ENCODE assay signal across 19 cellular contexts in genomic region chr12:13116971-13117370, GRCh38. TPM values are rescaled to one million over a fixed set of nuclear protein-coding genes. Genes with fewer than 3 reads are reported as not detected.
DNase-seq lines count a peak whose midpoint lies in the region; ATAC-seq, FAIRE-seq and TF ChIP-seq lines count a peak whose summit lies in the region.
"Had no signal": no experiment of that assay in that cellular context is flagged by ENCODE, and none has a peak within 500 bp of the region (broad histone marks: within the 10 kb centered on the region; RNA-seq: fewer than 3 reads in every experiment).

No MANE protein-coding gene starts in this region.

- H4K8ac ChIP-seq in H1 (ENCODE audit: extremely low read depth, insufficient read depth, low read length) (no peak overlapping the region), trophoblast cell (ENCODE audit: low read depth, low read length) (no peak overlapping the region)

- H3K36me3 ChIP-seq in H1 (ENCODE audit: control insufficient read depth in 2 of 4, insufficient read depth in 4 of 4, low read length in 3 of 4) (no peaks in the 10 kb centered on the region), trophoblast cell (ENCODE audit: control insufficient read depth in 1 of 2, insufficient read depth in 2 of 2, low read length in 2 of 2) (no peaks in the 10 kb centered on the region)

- no peak overlapping the region for H2BK20ac ChIP-seq in H1 (ENCODE audit: low read length)

- H3K9me3 ChIP-seq in H1 (ENCODE audit: insufficient read depth in 2 of 2, low read depth in 1 of 2, low read length in 1 of 2) (peaks cover 0 to 1% of the 10 kb centered on the region in 2 experiments; a peak in 2 of 4 replicates), trophoblast cell (ENCODE audit: insufficient read depth, low read depth, low read length) (peaks cover under 1% of the 10 kb centered on the region)

- H3K4me2 ChIP-seq in H1 (ENCODE audit: insufficient read depth in 1 of 2, low read depth in 2 of 2, low read length in 2 of 2) (peak overlapping the region in 1 of 2 experiments; percentile 11; a peak in 1 of 4 replicates), trophoblast cell (ENCODE audit: low read length) (no peak overlapping the region)

- H3K56ac ChIP-seq in H1 (replicated peaks; ENCODE audit: insufficient read length, low read depth, low read length): no peak overlapping the region

- intact Hi-C loops in left ventricle myocardium superior (cut with micrococcal nuclease): no loop called here
- intact Hi-C loops in head of caudate nucleus (cut with DNase I): no loop called here

- TF ChIP-seq RAD21 in H1 (IDR thresholded peaks at IDR 0.05 in 1 of 2, conservative IDR thresholded peaks at IDR 0.05 in 1 of 2; ENCODE audit: low read depth in 2 of 2, low read length in 2 of 2): no peak

- H3K4me3 ChIP-seq in H1 (ENCODE audit: extremely low read depth in 1 of 4, insufficient read depth in 2 of 4, low read depth in 3 of 4, low read length in 4 of 4) (no peak overlapping the region), trophoblast cell (ENCODE audit: low read depth, low read length) (no peak overlapping the region)

- H4K5ac ChIP-seq in H1 (ENCODE audit: insufficient read length, low read depth, low read length): no peak overlapping the region

- H3K14ac ChIP-seq in H1 (ENCODE audit: insufficient read length): no peak overlapping the region
- no peak overlapping the region for H3K14ac ChIP-seq in trophoblast cell (ENCODE audit: low read length)

- H2AFZ ChIP-seq in H1 (ENCODE audit: low read length) (0 out of 2 replicates have a peak overlapping the region, but pooled peaks have one; percentile 52), trophoblast cell (ENCODE audit: insufficient read depth, low read length, poor library complexity) (no peak overlapping the region)

- H2BK120ac ChIP-seq in H1 (replicated peaks; ENCODE audit: low read depth, low read length): no peak overlapping the region
- no peak overlapping the region for H2BK120ac ChIP-seq in trophoblast cell (ENCODE audit: insufficient read depth, low read length, poor library complexity)

- H4K91ac ChIP-seq in H1 (replicated peaks; ENCODE audit: insufficient read length, low read length) (no peak overlapping the region), trophoblast cell (ENCODE audit: low read depth, low read length) (no peak overlapping the region)

- FAIRE-seq in H1 (lab: Jason Lieb, UNC): no peak
- FAIRE-seq: GM12892, RCC 7860 had no signal

- POLR2A ChIA-PET in H1 (lab: Charles Lee; ENCODE audit: partially characterized antibody): interaction anchor here (1.2 to 1.4 kb wide), 2 partner anchors 11 to 16 kb away, joined by 4 to 5 read pairs; no protein-coding TSS in a partner anchor

- WGBS in H1 (ENCODE audit: extremely low coverage in 1 of 2, insufficient coverage in 1 of 2, insufficient read length in 1 of 2, insufficient replicate concordance in 2 of 2, low coverage in 1 of 2, low lambda C conversion rate in 2 of 2, missing lambda C conversion rate in 1 of 2), 2 experiments: 74% methylated on average over 6 of the region's 6 CpGs; no CpG with 5 or more reads in 1 of the 2 experiments
- no CpG with 5 or more reads among the region's 6 CpGs for WGBS in trophoblast cell (ENCODE audit: extremely low coverage, insufficient coverage, insufficient read length)

- H3K79me2 ChIP-seq in H1 (ENCODE audit: control insufficient read depth in 1 of 2, insufficient read depth in 2 of 2, low read length in 2 of 2): no peaks in the 10 kb centered on the region
- no peaks in the 10 kb centered on the region for H3K79me2 ChIP-seq in trophoblast cell (ENCODE audit: control insufficient read depth, insufficient read depth, low read length, poor library complexity)

- no peak overlapping the region; the same call in 1 of the 2 replicates for H2BK12ac ChIP-seq in H1 (ENCODE audit: low read depth, low read length)
- H2BK12ac ChIP-seq in trophoblast cell (ENCODE audit: low read length): no peak overlapping the region

- H2BK15ac ChIP-seq in H1 (ENCODE audit: low read length): no peak overlapping the region

- ATAC-seq in left ventricle myocardium superior: peak; percentile 52
- no peak for ATAC-seq in HG03439 (IDR thresholded peaks at IDR 0.05; ENCODE audit: unreplicated experiment)

- TF ChIP-seq POLR2A in H1 (IDR thresholded peaks at IDR 0.05; ENCODE audit: control extremely low read depth in 1 of 2, low read depth in 2 of 2, low read length in 2 of 2): no peak

- TF ChIP-seq EP300 in H1 (IDR thresholded peaks at IDR 0.05; ENCODE audit: borderline replicate concordance in 1 of 2, low read depth in 2 of 2, low read length in 2 of 2): no peak

- no peaks in the 10 kb centered on the region for H3K23me2 ChIP-seq in H1 (ENCODE audit: low read depth, low read length)

- DNase-seq in H1 (ENCODE audit: low read depth in 1 of 2, low spot score in 2 of 2) (no peak), left ventricle myocardium superior (no peak), trophoblast cell (no peak), head of caudate nucleus (no peak), KBM-7 (no peak), mesenteric fat pad (ENCODE audit: low spot score) (no peak)
- DNase-seq: ACHN, AML-193, H7, NCI-H1105 treated with DMSO at 0.1 percent for 48 hours, NCI-H187, SHP77 treated with DMSO at 0.1 percent for 48 hours had no signal

- peaks cover 0 to 13% (median 7%) of the 10 kb centered on the region in 4 experiments; a peak in 6 of 7 replicates for H3K4me1 ChIP-seq in H1 (replicated peaks in 1 of 4; ENCODE audit: control insufficient read depth in 3 of 4, insufficient read depth in 4 of 4, low read length in 3 of 4)
- H3K4me1 ChIP-seq in trophoblast cell (ENCODE audit: control insufficient read depth in 1 of 2, insufficient read depth in 2 of 2, low read length in 2 of 2): peaks cover 4 to 18% of the 10 kb centered on the region in 2 experiments

- H3K27ac ChIP-seq in H1 (ENCODE audit: low read depth, low read length) (no peak overlapping the region), trophoblast cell (ENCODE audit: low read depth, low read length) (no peak overlapping the region)

- in situ Hi-C loops in KBM-7 (cut with MboI; ENCODE audit: low pct_unique_long_range_greater_than_20kb, low sequenced_read_pairs): no loop called here

- H3K18ac ChIP-seq in H1 (ENCODE audit: extremely low read depth, low read length) (no peak overlapping the region), trophoblast cell (ENCODE audit: low read length) (no peak overlapping the region)

- H2AK5ac ChIP-seq in H1 (ENCODE audit: low read depth, low read length) (no peak overlapping the region), trophoblast cell (ENCODE audit: low read length) (no peak overlapping the region)

- no peak overlapping the region for H2BK5ac ChIP-seq in H1 (ENCODE audit: low read depth, low read length)
- no peak overlapping the region for H2BK5ac ChIP-seq in trophoblast cell (ENCODE audit: low read depth, low read length, poor library complexity)

- H4K20me1 ChIP-seq in H1 (replicated peaks in 1 of 2; ENCODE audit: control insufficient read depth in 1 of 2, insufficient read depth in 2 of 2, low read length in 2 of 2): no peaks in the 10 kb centered on the region

- TF ChIP-seq CTCF in H1 (IDR thresholded peaks at IDR 0.05; ENCODE audit: control extremely low read depth in 1 of 3, insufficient read depth in 1 of 3, low read depth in 1 of 3, low read length in 3 of 3): no peak

- H3K79me1 ChIP-seq in H1 (ENCODE audit: low read depth, low read length) (no peaks in the 10 kb centered on the region), trophoblast cell (ENCODE audit: low read length) (no peaks in the 10 kb centered on the region)

- peaks cover 0 to 3% (median 0%) of the 10 kb centered on the region in 4 experiments; a peak in 1 of 7 replicates for H3K27me3 ChIP-seq in H1 (replicated peaks in 1 of 4; ENCODE audit: control insufficient read depth in 3 of 4, extremely low read depth in 1 of 4, insufficient read depth in 3 of 4, low read length in 3 of 4)
- H3K27me3 ChIP-seq in trophoblast cell (ENCODE audit: insufficient read depth, low read length): no peaks in the 10 kb centered on the region

- no peak overlapping the region for H3K23ac ChIP-seq in H1 (ENCODE audit: insufficient read length)
- H3K23ac ChIP-seq in trophoblast cell (ENCODE audit: low read length): peak overlapping the region; percentile 30

- H3K9ac ChIP-seq in H1 (replicated peaks in 1 of 4; ENCODE audit: extremely low read depth in 1 of 4, low read depth in 3 of 4, low read length in 3 of 4): no peak overlapping the region
- H3K9ac ChIP-seq in trophoblast cell (ENCODE audit: low read length): no peak overlapping the region

- H3K4ac ChIP-seq in H1 (replicated peaks; ENCODE audit: insufficient read length, low read depth, low read length): no peak overlapping the region
- no peak overlapping the region for H3K4ac ChIP-seq in trophoblast cell (ENCODE audit: low read depth, low read length)

- CTCF ChIA-PET in H1 (lab: Charles Lee; ENCODE audit: partially characterized antibody): interaction anchor here (0.7 to 4.9 kb wide), 16 partner anchors 8 to 131 kb away, joined by 3 to 25 read pairs (median 4); partner anchors contain the start of gene EMP1

- H4K12ac ChIP-seq in trophoblast cell (ENCODE audit: low read depth, low read length): no peak overlapping the region

TF ChIP-seq in H1, 55 proteins besides CTCF, POLR2A, EP300 and RAD21 (continues in another document):
- no peak for TF ChIP-seq CTBP2 (IDR thresholded peaks at IDR 0.05; ENCODE audit: borderline replicate concordance, insufficient read depth, insufficient read length, low read length)
- no peak for TF ChIP-seq ATF3 (IDR thresholded peaks at IDR 0.05; ENCODE audit: insufficient read depth, low read depth, low read length)
- no peak for TF ChIP-seq BRCA1 (IDR thresholded peaks at IDR 0.05; ENCODE audit: low read depth, low read length)
- no peak for TF ChIP-seq KDM5A (IDR thresholded peaks at IDR 0.05; ENCODE audit: low read length)
- no peak for TF ChIP-seq SIRT6 (IDR thresholded peaks at IDR 0.05; ENCODE audit: low read length)
- TF ChIP-seq BACH1 (IDR thresholded peaks at IDR 0.05; ENCODE audit: low read length): no peak

RNA-seq across cellular contexts. Expression of gene GSG1, which starts 13.5 kb away (rescaled TPM):
- 0.89 and 1.3 TPM in 2 replicates for total RNA-seq in H1 (2021; fragmentation: NEBNext Ultra II Directional; extraction: Animal tissue kit (Norgen Biotek cat#: 25700))
- 1.3 and 1.4 TPM in 2 replicates for polyA plus RNA-seq in H1 (2011; rRNA removed)
- polyA plus RNA-seq in H1 (2011; cell fraction: cytosol; rRNA removed): 1.1 TPM
- polyA plus RNA-seq in H1 (2011; cell fraction: nucleus; rRNA removed): 0.91 TPM
- 0.88 to 1.2 TPM (median 1.0 TPM) in 4 replicates for polyA plus RNA-seq in H1 (2012, experiment 1 of 2)
- 0.41 TPM for polyA plus RNA-seq in H1 (2012, experiment 2 of 2)
- 0.51 TPM for polyA plus RNA-seq in H1 (2013, experiment 1 of 2)
- 0.63 TPM for polyA plus RNA-seq in H1 (2013, experiment 2 of 2)
- 0.73 and 1.1 TPM in 2 replicates for polyA minus RNA-seq in H1 (2011; rRNA and poly(A)+ RNA removed)
- polyA minus RNA-seq in H1 (2011; cell fraction: cytosol; rRNA and poly(A)+ RNA removed): 0.95 TPM
- polyA minus RNA-seq in H1 (2011; cell fraction: nucleus; rRNA and poly(A)+ RNA removed): 1.00 TPM
- total RNA-seq in left ventricle myocardium superior (not detected), mesenteric fat pad (not detected)
- polyA plus RNA-seq in trophoblast cell (2013): 0.03 TPM in 1 of 2 replicates, not detected in the other
- total RNA-seq: Daoy, HT-29 had no signal
- polyA plus RNA-seq: CD14-positive monocyte, IgD-negative memory B cell had no signal
